9 cellular contexts compared by ENCODE assay signal in genomic region chr18:32049393-32050161, GRCh38. TPM values are rescaled to one million over a fixed set of nuclear protein-coding genes. Genes with fewer than 3 reads are reported as not detected.
A peak's percentile ranks its signal among the peaks of the same experiment; 100 is the strongest.
DNase-seq lines count a peak whose midpoint lies in the region; FAIRE-seq and TF ChIP-seq lines count a peak whose summit lies in the region.
"Had no signal": no experiment of that assay in that cellular context is flagged by ENCODE, and none has a peak within 500 bp of the region (broad histone marks: within the 10 kb centered on the region; RNA-seq: fewer than 3 reads in every experiment).

No MANE protein-coding gene starts in this region.

- no peaks in the 10 kb centered on the region for H3K27me3 Mint-ChIP-seq in activated naive CD4-positive, alpha-beta T cell treated with anti-CD3 and anti-CD28 coated beads, Interleukin-2, amount 10 ng/mL, durations not matched to agents 7 days and 5 days

- peak; percentile 14 for FAIRE-seq in GM19239 (lab: Jason Lieb, UNC)
- FAIRE-seq: endometrium had no signal

- peak overlapping the region; percentile 43 for H3K4me3 Mint-ChIP-seq in activated naive CD4-positive, alpha-beta T cell treated with anti-CD3 and anti-CD28 coated beads, Interleukin-2, amount 10 ng/mL, durations not matched to agents 7 days and 5 days

- in situ Hi-C loops in G401 (cut with HindIII; ENCODE audit: low sequenced_read_pairs), result no loop called here

- no peak for TF ChIP-seq CTCF in NB4 (IDR thresholded peaks at IDR 0.05; ENCODE audit: low read depth, low read length)

- no peak for TF ChIP-seq POLR2A in NB4 (IDR thresholded peaks at IDR 0.05; ENCODE audit: extremely low read depth, insufficient read length)

- peak overlapping the region; percentile 87 for H3K27ac Mint-ChIP-seq in activated naive CD4-positive, alpha-beta T cell treated with anti-CD3 and anti-CD28 coated beads, Interleukin-2, amount 10 ng/mL, durations not matched to agents 7 days and 5 days

- DNase-seq in GM19239 (ENCODE audit: insufficient read length, low spot score), result no peak
- DNase-seq in NB4 (ENCODE audit: low read depth), result peak; percentile 91
- peak; percentile 65 for DNase-seq in activated naive CD4-positive, alpha-beta T cell treated with anti-CD3 and anti-CD28 coated beads, Interleukin-2, amount 10 ng/mL, durations not matched to agents 7 days and 5 days
- peak; percentile 24 for DNase-seq in mucosa of gallbladder (ENCODE audit: low spot score)
- DNase-seq in effector CD8-positive, alpha-beta T cell (lab: John Stamatoyannopoulos, UW), result no peak
- no peak for DNase-seq in epidermal melanocyte (ENCODE audit: insufficient read length, low spot score)
- no peak for DNase-seq in G401 (ENCODE audit: low spot score)
- no peak for DNase-seq in NCI-H82 treated with DMSO at 0.1 percent for 48 hours (lab: John Stamatoyannopoulos, UW; ENCODE audit: unreplicated experiment)

- H3K4me3 ChIP-seq in NB4 (ENCODE audit: low read depth, low read length), result peak overlapping the region; percentile 14

- H3K9me3 Mint-ChIP-seq in activated naive CD4-positive, alpha-beta T cell treated with anti-CD3 and anti-CD28 coated beads, Interleukin-2, amount 10 ng/mL, durations not matched to agents 7 days and 5 days, result no peaks in the 10 kb centered on the region

- H3K36me3 Mint-ChIP-seq in activated naive CD4-positive, alpha-beta T cell treated with anti-CD3 and anti-CD28 coated beads, Interleukin-2, amount 10 ng/mL, durations not matched to agents 7 days and 5 days, result peaks cover 51% of the 10 kb centered on the region

- CTCF ChIA-PET in activated naive CD4-positive, alpha-beta T cell treated with anti-CD3 and anti-CD28 coated beads, Interleukin-2, amount 10 ng/mL, durations not matched to agents 7 days and 5 days (lab: Charles Lee), result interaction anchor here (0.6 to 4.1 kb wide), 6 partner anchors 9 to 107 kb away, joined by 3 to 18 read pairs (median 4); partner anchors contain the start of genes RNF125 and TRAPPC8

- H3K4me1 Mint-ChIP-seq in activated naive CD4-positive, alpha-beta T cell treated with anti-CD3 and anti-CD28 coated beads, Interleukin-2, amount 10 ng/mL, durations not matched to agents 7 days and 5 days, result peaks cover 41% of the 10 kb centered on the region

RNA-seq across cellular contexts. Expression of gene RNF125, which starts 31.0 kb away (rescaled TPM):
- 6.1 TPM for total RNA-seq in mucosa of gallbladder
- total RNA-seq in G401 (2014; rRNA removed; shearing (Covaris generic)), result 2.4 and 2.8 TPM in 2 replicates

RNA-seq across cellular contexts. Expression of gene RNF138, which starts 42.1 kb away (rescaled TPM):
- total RNA-seq in mucosa of gallbladder, result 31.2 TPM
- 53.8 and 94.9 TPM in 2 replicates for total RNA-seq in G401 (2014; rRNA removed; shearing (Covaris generic))

Comparison
In these comparisons a context has a peak if more than half of its experiments do, and no peak if none do; other contexts are left out.
1. DNase-seq: peak in NB4 (single experiment), activated naive CD4-positive, alpha-beta T cell treated with anti-CD3 and anti-CD28 coated beads, Interleukin-2, amount 10 ng/mL, durations not matched to agents 7 days and 5 days (single experiment) and mucosa of gallbladder (single experiment); none in GM19239 (single experiment), effector CD8-positive, alpha-beta T cell (single experiment), epidermal melanocyte (single experiment), G401 (single experiment) and NCI-H82 treated with DMSO at 0.1 percent for 48 hours (single experiment).